Comparison of ENCODE assay signal across 35 cellular contexts in the genomic region with DNA sequence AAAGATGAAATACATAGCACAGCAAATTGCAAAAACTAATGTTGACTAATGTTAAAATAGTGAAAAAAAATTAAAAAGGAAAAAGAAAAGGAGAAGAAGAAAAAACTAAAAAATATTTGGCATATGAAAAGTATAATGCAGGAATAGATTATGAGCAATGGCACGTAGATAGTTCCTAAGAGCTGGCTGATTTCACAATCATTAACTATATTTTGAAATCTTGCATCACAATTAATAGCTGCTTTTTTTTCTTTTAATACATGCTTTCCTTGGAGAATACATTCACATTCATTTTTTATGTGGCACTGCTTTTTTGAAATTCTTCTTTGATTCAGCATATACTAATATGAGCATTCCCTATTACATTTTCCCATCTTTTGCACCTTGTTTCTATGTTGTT.
"Had no signal": no experiment of that assay in that cellular context is flagged by ENCODE, and none has a peak within 500 bp of the region (broad histone marks: within the 10 kb centered on the region; RNA-seq: fewer than 3 reads in every experiment).

No MANE protein-coding gene starts in this region.

- H3K4me3 ChIP-seq: MG63 had no signal

- DNase-seq: Karpas-422, Kasumi-1, MG63, MM.1S, MV-4-11, NCI-H1048, NCI-H1092, NCI-H1105, NCI-H1105 treated with DMSO at 0.1 percent for 48 hours, NCI-H1417, NCI-H1417 treated with DMSO at 0.1 percent for 48 hours, NCI-H1436, NCI-H1436 treated with DMSO at 0.1 percent for 48 hours, NCI-H146, NCI-H1694, NCI-H1694 treated with DMSO at 0.1 percent for 48 hours, NCI-H187, NCI-H187 treated with DMSO at 0.1 percent for 48 hours, NCI-H1930, NCI-H2029, NCI-H2029 treated with DMSO at 0.1 percent for 48 hours, NCI-H2081, NCI-H2081 treated with DMSO at 0.1 percent for 48 hours, NCI-H2107, NCI-H2171, NCI-H2171 treated with DMSO at 0.1 percent for 48 hours, NCI-H2227 treated with DMSO at 0.1 percent for 48 hours, NCI-H226, NCI-H345, NCI-H446, NCI-H446 treated with DMSO at 0.1 percent for 48 hours, NCI-H510A, NCI-H510A treated with DMSO at 0.1 percent for 48 hours, NCI-H524, NCI-H524 treated with DMSO at 0.1 percent for 48 hours had no signal

- H3K9me3 ChIP-seq: MG63 had no signal

- H3K27me3 ChIP-seq: MG63 had no signal

- H3K36me3 ChIP-seq: MG63 had no signal
